In genomic region chr7:74338366-74339108, GRCh38 we compare ENCODE assay signal across 1 cellular context.
TF ChIP-seq lines count a peak whose summit lies in the region.

No MANE protein-coding gene starts in this region.

TF ChIP-seq in K562, 482 proteins besides CTCF, POLR2A, EP300 and RAD21 (continued from another document):
- no peak for TF ChIP-seq TEAD4 (IDR thresholded peaks at IDR 0.05; ENCODE audit: low read length)
- 0 out of 2 replicates have a peak, but pooled peaks have one; percentile 23 for TF ChIP-seq TEAD4 (CRISPR knock-in tag; IDR thresholded peaks at IDR 0.05; ENCODE audit: borderline replicate concordance)
- no peak for TF ChIP-seq MECOM (CRISPR knock-in tag; IDR thresholded peaks at IDR 0.05)
- no peak for TF ChIP-seq COPS2 (conservative IDR thresholded peaks at IDR 0.05)
- TF ChIP-seq RBM34 (IDR thresholded peaks at IDR 0.05; ENCODE audit: borderline replicate concordance, insufficient read depth, low read length): no peak
- no peak for TF ChIP-seq ELK3 (CRISPR knock-in tag; IDR thresholded peaks at IDR 0.05)
- no peak for TF ChIP-seq PTBP1 (IDR thresholded peaks at IDR 0.05; ENCODE audit: low read depth, low read length)
- no peak for TF ChIP-seq MYBL2 (IDR thresholded peaks at IDR 0.05; ENCODE audit: low read depth)
- TF ChIP-seq MYBL2 (CRISPR knock-in tag; IDR thresholded peaks at IDR 0.05; ENCODE audit: borderline replicate concordance): no peak
- no peak for TF ChIP-seq ZNF551 (CRISPR knock-in tag; IDR thresholded peaks at IDR 0.05)
